In the genomic region with DNA sequence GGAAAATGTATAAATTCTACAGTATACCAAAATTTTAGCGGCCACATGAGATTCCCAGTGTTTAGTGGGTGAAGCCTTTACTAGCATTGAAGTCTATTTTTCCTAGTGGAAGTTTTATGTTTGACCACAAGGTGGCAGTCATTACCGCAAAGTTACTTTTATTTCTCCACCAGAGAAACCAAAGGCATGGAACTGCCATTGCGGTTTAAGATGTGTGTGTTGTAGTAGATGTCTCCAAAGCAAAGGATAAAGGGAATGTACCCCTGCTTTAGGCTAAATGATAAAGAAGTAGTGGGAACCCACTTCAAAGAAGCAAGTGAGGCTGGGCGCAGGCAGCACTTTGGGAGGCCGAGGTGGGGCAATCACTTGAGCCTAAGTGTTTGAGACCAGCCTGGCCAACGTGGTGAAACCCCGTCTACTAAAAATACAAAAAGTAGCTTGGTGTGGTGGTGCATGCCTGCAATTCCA, we compare ENCODE assay signal across 8 cellular contexts.
DNase-seq lines count a peak whose midpoint lies in the region; ATAC-seq, FAIRE-seq and TF ChIP-seq lines count a peak whose summit lies in the region.

No MANE protein-coding gene starts in this region.

- FAIRE-seq in pancreas (lab: Jason Lieb, UNC), result peak; percentile 78

- H3K9me3 ChIP-seq in pancreas, result no peaks in the 10 kb centered on the region

- H3K27ac Mint-ChIP-seq in activated CD8-positive, alpha-beta memory T cell treated with anti-CD3 and anti-CD28 coated beads, Interleukin-2, amount 10 ng/mL, durations not matched to agents 7 days and 5 days, result peak overlapping the region; percentile 87

- H3K27me3 Mint-ChIP-seq in activated CD8-positive, alpha-beta memory T cell treated with anti-CD3 and anti-CD28 coated beads, Interleukin-2, amount 10 ng/mL, durations not matched to agents 7 days and 5 days, result no peaks in the 10 kb centered on the region

- H3K36me3 Mint-ChIP-seq in activated CD8-positive, alpha-beta memory T cell treated with anti-CD3 and anti-CD28 coated beads, Interleukin-2, amount 10 ng/mL, durations not matched to agents 7 days and 5 days, result peaks cover 84% of the 10 kb centered on the region

- H3K4me1 Mint-ChIP-seq in activated CD8-positive, alpha-beta memory T cell treated with anti-CD3 and anti-CD28 coated beads, Interleukin-2, amount 10 ng/mL, durations not matched to agents 7 days and 5 days, result peaks cover 67% of the 10 kb centered on the region

- H3K4me3 ChIP-seq in H7 (ENCODE audit: insufficient read depth, low read depth, low read length), result no peak overlapping the region
- H3K4me3 ChIP-seq in foreskin fibroblast (ENCODE audit: low read depth in 1 of 2, low read length in 2 of 2), result no peak overlapping the region
- no peak overlapping the region for H3K4me3 ChIP-seq in pancreas

- H3K9me3 Mint-ChIP-seq in activated CD8-positive, alpha-beta memory T cell treated with anti-CD3 and anti-CD28 coated beads, Interleukin-2, amount 10 ng/mL, durations not matched to agents 7 days and 5 days (ENCODE audit: low read depth), result peaks cover 2% of the 10 kb centered on the region

- peak; percentile 46 to 47 for DNase-seq in NOMO-1 (lab: John Stamatoyannopoulos, UW; ENCODE audit: unreplicated experiment in 2 of 2)
- DNase-seq in NOMO-1 treated with dmso at 0.1 percent for 144 hours (lab: John Stamatoyannopoulos, UW; ENCODE audit: unreplicated experiment), result no peak
- DNase-seq in H7, result peak; percentile 63
- DNase-seq in NCI-H2227 (lab: John Stamatoyannopoulos, UW; ENCODE audit: unreplicated experiment), result peak; percentile 82
- DNase-seq in activated CD8-positive, alpha-beta memory T cell treated with anti-CD3 and anti-CD28 coated beads, Interleukin-2, amount 10 ng/mL, durations not matched to agents 7 days and 5 days, result no peak
- peak; percentile 62 to 86 for DNase-seq in foreskin fibroblast
- peak in 1 of 6 donors; percentile 40 for DNase-seq in pancreas
- DNase-seq in GF-D8 (lab: John Stamatoyannopoulos, UW), result no peak

- H3K4me1 ChIP-seq in pancreas, result no peaks in the 10 kb centered on the region

- ATAC-seq in activated CD8-positive, alpha-beta memory T cell treated with anti-CD3 and anti-CD28 coated beads, Interleukin-2, amount 10 ng/mL, durations not matched to agents 7 days and 5 days, result peak; percentile 40
- ATAC-seq in pancreas, result peak; percentile 79 to 95 (median 88)

- H3K36me3 ChIP-seq in H7 (replicated peaks; ENCODE audit: control insufficient read depth, insufficient read depth, low read length) (no peaks in the 10 kb centered on the region), pancreas (no peaks in the 10 kb centered on the region)

- TF ChIP-seq CTCF in foreskin fibroblast (IDR thresholded peaks at IDR 0.05; ENCODE audit: low read depth, low read length), result peak; percentile 46
- peak; percentile 69 to 78 (median 74) for TF ChIP-seq CTCF in pancreas (IDR thresholded peaks at IDR 0.05)

- WGBS in pancreas, 2 donors, result 53 to 60% methylated on average over 7 of the region's 7 CpGs

- intact Hi-C loops in pancreas (cut with DNase I), result loop anchor here in 1 of 3 donors (10.0 kb wide), 1 partner anchor 373 kb away; no protein-coding TSS in a partner anchor

- CTCF ChIA-PET in activated CD8-positive, alpha-beta memory T cell treated with anti-CD3 and anti-CD28 coated beads, Interleukin-2, amount 10 ng/mL, durations not matched to agents 7 days and 5 days (lab: Charles Lee), result interaction anchor here (0.9 to 3.7 kb wide), 17 partner anchors 9 to 376 kb away, joined by 3 to 23 read pairs (median 5); no protein-coding TSS in a partner anchor

- no peak overlapping the region for H3K27ac ChIP-seq in pancreas

- H3K4me3 Mint-ChIP-seq in activated CD8-positive, alpha-beta memory T cell treated with anti-CD3 and anti-CD28 coated beads, Interleukin-2, amount 10 ng/mL, durations not matched to agents 7 days and 5 days, result no peak overlapping the region

- H3K27me3 ChIP-seq in H7 (ENCODE audit: control insufficient read depth, insufficient read depth, low read length) (no peaks in the 10 kb centered on the region), pancreas (no peaks in the 10 kb centered on the region)

Comparison
In these comparisons a context has a peak if more than half of its experiments do, and no peak if none do; other contexts are left out.
1. DNase-seq: peak in NOMO-1 (2 of 2), H7 (single experiment), NCI-H2227 (single experiment) and foreskin fibroblast (2 of 2); none in NOMO-1 treated with dmso at 0.1 percent for 144 hours (single experiment), activated CD8-positive, alpha-beta memory T cell treated with anti-CD3 and anti-CD28 coated beads, Interleukin-2, amount 10 ng/mL, durations not matched to agents 7 days and 5 days (single experiment) and GF-D8 (single experiment).